1 cellular context compared by ENCODE assay signal in the genomic region with DNA sequence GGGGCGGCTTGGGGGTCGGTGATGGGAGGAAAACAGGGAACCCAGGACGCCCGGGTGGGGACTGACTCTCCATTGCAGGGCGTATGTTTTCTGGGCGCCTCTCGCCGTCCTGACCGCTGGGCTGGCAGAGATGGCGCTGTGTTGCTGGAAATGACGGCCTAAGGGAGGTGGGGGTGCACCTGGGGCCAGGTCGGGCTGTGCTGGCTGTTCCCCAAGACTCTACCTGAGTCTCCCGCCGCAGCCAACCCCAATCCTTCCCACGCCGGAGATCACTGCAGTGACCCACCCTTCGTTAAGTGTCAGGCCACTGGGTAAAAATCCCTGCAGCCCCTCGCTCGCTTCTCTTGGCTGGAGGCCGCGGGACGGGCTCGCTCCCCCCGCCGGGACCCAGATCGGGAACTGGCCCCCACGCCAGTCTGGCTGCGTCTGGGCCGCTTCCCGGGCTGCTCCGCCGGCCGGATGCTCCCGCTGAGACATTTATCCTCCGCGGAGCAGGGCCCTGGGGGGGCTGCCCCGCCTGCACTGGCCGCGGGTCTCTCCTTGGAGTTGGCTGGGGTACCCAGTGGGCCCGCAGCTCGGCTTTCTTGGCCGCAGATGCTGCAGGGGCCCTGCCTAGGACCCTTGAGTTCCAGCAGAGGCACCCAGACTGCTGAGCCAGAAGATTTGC.
TF ChIP-seq lines count a peak whose summit lies in the region.

No MANE protein-coding gene starts in this region.

TF ChIP-seq in K562, 482 proteins besides CTCF, POLR2A, EP300 and RAD21 (continued from another document):
- TF ChIP-seq, protein P1, sequence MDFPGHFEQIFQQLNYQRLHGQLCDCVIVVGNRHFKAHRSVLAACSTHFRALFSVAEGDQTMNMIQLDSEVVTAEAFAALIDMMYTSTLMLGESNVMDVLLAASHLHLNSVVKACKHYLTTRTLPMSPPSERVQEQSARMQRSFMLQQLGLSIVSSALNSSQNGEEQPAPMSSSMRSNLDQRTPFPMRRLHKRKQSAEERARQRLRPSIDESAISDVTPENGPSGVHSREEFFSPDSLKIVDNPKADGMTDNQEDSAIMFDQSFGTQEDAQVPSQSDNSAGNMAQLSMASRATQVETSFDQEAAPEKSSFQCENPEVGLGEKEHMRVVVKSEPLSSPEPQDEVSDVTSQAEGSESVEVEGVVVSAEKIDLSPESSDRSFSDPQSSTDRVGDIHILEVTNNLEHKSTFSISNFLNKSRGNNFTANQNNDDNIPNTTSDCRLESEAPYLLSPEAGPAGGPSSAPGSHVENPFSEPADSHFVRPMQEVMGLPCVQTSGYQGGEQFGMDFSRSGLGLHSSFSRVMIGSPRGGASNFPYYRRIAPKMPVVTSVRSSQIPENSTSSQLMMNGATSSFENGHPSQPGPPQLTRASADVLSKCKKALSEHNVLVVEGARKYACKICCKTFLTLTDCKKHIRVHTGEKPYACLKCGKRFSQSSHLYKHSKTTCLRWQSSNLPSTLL (IDR thresholded peaks at IDR 0.05), result no peak
- TF ChIP-seq TBP (optimal IDR thresholded peaks at IDR 0.05; ENCODE audit: low read depth, low read length), result no peak
- TF ChIP-seq, protein P2, sequence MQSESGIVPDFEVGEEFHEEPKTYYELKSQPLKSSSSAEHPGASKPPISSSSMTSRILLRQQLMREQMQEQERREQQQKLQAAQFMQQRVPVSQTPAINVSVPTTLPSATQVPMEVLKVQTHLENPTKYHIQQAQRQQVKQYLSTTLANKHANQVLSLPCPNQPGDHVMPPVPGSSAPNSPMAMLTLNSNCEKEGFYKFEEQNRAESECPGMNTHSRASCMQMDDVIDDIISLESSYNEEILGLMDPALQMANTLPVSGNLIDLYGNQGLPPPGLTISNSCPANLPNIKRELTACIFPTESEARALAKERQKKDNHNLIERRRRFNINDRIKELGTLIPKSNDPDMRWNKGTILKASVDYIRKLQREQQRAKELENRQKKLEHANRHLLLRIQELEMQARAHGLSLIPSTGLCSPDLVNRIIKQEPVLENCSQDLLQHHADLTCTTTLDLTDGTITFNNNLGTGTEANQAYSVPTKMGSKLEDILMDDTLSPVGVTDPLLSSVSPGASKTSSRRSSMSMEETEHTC (IDR thresholded peaks at IDR 0.05), result no peak
- TF ChIP-seq BMI1 (IDR thresholded peaks at IDR 0.05; ENCODE audit: low read length), result no peak
- TF ChIP-seq EP400 (IDR thresholded peaks at IDR 0.05), result no peak
- TF ChIP-seq GABPA (tag; conservative IDR thresholded peaks at IDR 0.05; ENCODE audit: low read depth), result no peak
- TF ChIP-seq GABPB1 (CRISPR knock-in tag; IDR thresholded peaks at IDR 0.05), result no peak
- no peak for TF ChIP-seq TBL1XR1 (IDR thresholded peaks at IDR 0.05; ENCODE audit: low read length in 2 of 2)
- TF ChIP-seq GTF2E2 (tag; IDR thresholded peaks at IDR 0.05), result no peak
- TF ChIP-seq, protein P3, sequence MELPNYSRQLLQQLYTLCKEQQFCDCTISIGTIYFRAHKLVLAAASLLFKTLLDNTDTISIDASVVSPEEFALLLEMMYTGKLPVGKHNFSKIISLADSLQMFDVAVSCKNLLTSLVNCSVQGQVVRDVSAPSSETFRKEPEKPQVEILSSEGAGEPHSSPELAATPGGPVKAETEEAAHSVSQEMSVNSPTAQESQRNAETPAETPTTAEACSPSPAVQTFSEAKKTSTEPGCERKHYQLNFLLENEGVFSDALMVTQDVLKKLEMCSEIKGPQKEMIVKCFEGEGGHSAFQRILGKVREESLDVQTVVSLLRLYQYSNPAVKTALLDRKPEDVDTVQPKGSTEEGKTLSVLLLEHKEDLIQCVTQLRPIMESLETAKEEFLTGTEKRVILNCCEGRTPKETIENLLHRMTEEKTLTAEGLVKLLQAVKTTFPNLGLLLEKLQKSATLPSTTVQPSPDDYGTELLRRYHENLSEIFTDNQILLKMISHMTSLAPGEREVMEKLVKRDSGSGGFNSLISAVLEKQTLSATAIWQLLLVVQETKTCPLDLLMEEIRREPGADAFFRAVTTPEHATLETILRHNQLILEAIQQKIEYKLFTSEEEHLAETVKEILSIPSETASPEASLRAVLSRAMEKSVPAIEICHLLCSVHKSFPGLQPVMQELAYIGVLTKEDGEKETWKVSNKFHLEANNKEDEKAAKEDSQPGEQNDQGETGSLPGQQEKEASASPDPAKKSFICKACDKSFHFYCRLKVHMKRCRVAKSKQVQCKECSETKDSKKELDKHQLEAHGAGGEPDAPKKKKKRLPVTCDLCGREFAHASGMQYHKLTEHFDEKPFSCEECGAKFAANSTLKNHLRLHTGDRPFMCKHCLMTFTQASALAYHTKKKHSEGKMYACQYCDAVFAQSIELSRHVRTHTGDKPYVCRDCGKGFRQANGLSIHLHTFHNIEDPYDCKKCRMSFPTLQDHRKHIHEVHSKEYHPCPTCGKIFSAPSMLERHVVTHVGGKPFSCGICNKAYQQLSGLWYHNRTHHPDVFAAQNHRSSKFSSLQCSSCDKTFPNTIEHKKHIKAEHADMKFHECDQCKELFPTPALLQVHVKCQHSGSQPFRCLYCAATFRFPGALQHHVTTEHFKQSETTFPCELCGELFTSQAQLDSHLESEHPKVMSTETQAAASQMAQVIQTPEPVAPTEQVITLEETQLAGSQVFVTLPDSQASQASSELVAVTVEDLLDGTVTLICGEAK (IDR thresholded peaks at IDR 0.05), result no peak
- TF ChIP-seq, protein P3 (CRISPR knock-in tag; IDR thresholded peaks at IDR 0.05), result no peak
- no peak for TF ChIP-seq IFI16 (CRISPR knock-in tag; IDR thresholded peaks at IDR 0.05)
- no peak for TF ChIP-seq CBFB (CRISPR knock-in tag; IDR thresholded peaks at IDR 0.05)
